ENCODE assay signal across 21 cellular contexts in genomic region chr14:90585106-90585505, GRCh38.
DNase-seq lines count a peak whose midpoint lies in the region; ATAC-seq and TF ChIP-seq lines count a peak whose summit lies in the region.
"Had no signal": no experiment of that assay in that cellular context is flagged by ENCODE, and none has a peak within 500 bp of the region (broad histone marks: within the 10 kb centered on the region; RNA-seq: fewer than 3 reads in every experiment).

No MANE protein-coding gene starts in this region.

- TF ChIP-seq POLR2A in gastrocnemius medialis (IDR thresholded peaks at IDR 0.05) (no peak), spleen (IDR thresholded peaks at IDR 0.05) (no peak)

- H3K9me2 ChIP-seq in GM23338 (ENCODE audit: insufficient read depth): no peaks in the 10 kb centered on the region

- H3K9me3 ChIP-seq in gastrocnemius medialis: no peaks in the 10 kb centered on the region
- no peaks in the 10 kb centered on the region for H3K9me3 ChIP-seq in spleen
- H3K9me3 ChIP-seq: A549, BE2C had no signal

- H4K20me1 ChIP-seq in GM23338 (replicated peaks; ENCODE audit: insufficient read depth): no peaks in the 10 kb centered on the region
- H4K20me1 ChIP-seq: BLaER1 treated with 17β-estradiol and CSF1 and Interleukin-3, amounts not matched to agents 10 nM and 100 nM had no signal

- intact Hi-C loops in gastrocnemius medialis (cut with DNase I; ENCODE audit: low total_unique reads) (loop anchor here (5.0 to 10.0 kb wide), 3 partner anchors 172 to 1398 kb away; no protein-coding TSS in a partner anchor), spleen (cut with DNase I; ENCODE audit: low total_unique reads) (no loop called here)

- H3K4me3 ChIP-seq in GM23338 (no peak overlapping the region), gastrocnemius medialis (no peak overlapping the region), spleen (no peak overlapping the region)
- H3K4me3 ChIP-seq: A549; BLaER1 treated with 17β-estradiol and CSF1 and Interleukin-3, amounts not matched to agents 10 nM and 100 nM had no signal

- no peak overlapping the region for H2AFZ ChIP-seq in GM23338

- H3K4me1 ChIP-seq in GM23338 (ENCODE audit: insufficient read depth) (no peaks in the 10 kb centered on the region), gastrocnemius medialis (peaks cover 26 to 35% of the 10 kb centered on the region in 2 donors), spleen (peaks cover 0 to 22% (median 7%) of the 10 kb centered on the region in 6 donors)
- H3K4me1 ChIP-seq: A549; BLaER1 treated with 17β-estradiol and CSF1 and Interleukin-3, amounts not matched to agents 10 nM and 100 nM had no signal

- H3K27me3 ChIP-seq in GM23338 (ENCODE audit: insufficient read depth) (no peaks in the 10 kb centered on the region), gastrocnemius medialis (no peaks in the 10 kb centered on the region), spleen (replicated peaks in 1 of 7) (no peaks in the 10 kb centered on the region)
- H3K27me3 ChIP-seq: BE2C; BLaER1 treated with 17β-estradiol and CSF1 and Interleukin-3, amounts not matched to agents 10 nM and 100 nM had no signal

- H3K27ac ChIP-seq in GM23338 (ENCODE audit: low read depth): no peak overlapping the region
- H3K27ac ChIP-seq in gastrocnemius medialis: peak overlapping the region in 3 of 4 donors; percentile 17 to 54 (median 35)
- no peak overlapping the region for H3K27ac ChIP-seq in spleen
- H3K27ac ChIP-seq: A549; BLaER1 treated with 17β-estradiol and CSF1 and Interleukin-3, amounts not matched to agents 10 nM and 100 nM had no signal

- ATAC-seq in GM23338 (peak; percentile 27; the same call in 2 of the 3 replicates), gastrocnemius medialis (no peak), GM18870 (IDR thresholded peaks at IDR 0.05; ENCODE audit: unreplicated experiment) (no peak)
- ATAC-seq: A549 had no signal

- no peak overlapping the region for H3K4me3 Mint-ChIP-seq in GM23338
- H3K4me3 Mint-ChIP-seq in chondrocyte (ENCODE audit: unreplicated experiment): no peak overlapping the region
- H3K4me3 Mint-ChIP-seq in nephron progenitor cell: no peak overlapping the region
- no peak overlapping the region for H3K4me3 Mint-ChIP-seq in immature natural killer cell
- H3K4me3 Mint-ChIP-seq: CD14-positive monocyte; CD4-positive, alpha-beta T cell; CD8-positive, alpha-beta memory T cell had no signal

- peaks cover 6% of the 10 kb centered on the region; the same call in 2 of the 3 replicates for H3K4me1 Mint-ChIP-seq in GM23338
- H3K4me1 Mint-ChIP-seq in chondrocyte (ENCODE audit: low read depth): no peaks in the 10 kb centered on the region
- peaks cover 26% of the 10 kb centered on the region for H3K4me1 Mint-ChIP-seq in nephron progenitor cell
- no peaks in the 10 kb centered on the region for H3K4me1 Mint-ChIP-seq in immature natural killer cell
- H3K4me1 Mint-ChIP-seq: CD14-positive monocyte; CD8-positive, alpha-beta memory T cell had no signal

- in situ Hi-C loops in gastrocnemius medialis (cut with MboI; ENCODE audit: low sequenced_read_pairs in 4 of 4): no loop called here

- H3K27ac Mint-ChIP-seq in GM23338: no peak overlapping the region
- H3K27ac Mint-ChIP-seq in chondrocyte (ENCODE audit: unreplicated experiment): no peak overlapping the region
- peak overlapping the region; percentile 24 for H3K27ac Mint-ChIP-seq in nephron progenitor cell
- no peak overlapping the region for H3K27ac Mint-ChIP-seq in immature natural killer cell
- H3K27ac Mint-ChIP-seq: CD4-positive, alpha-beta T cell had no signal

- no peaks in the 10 kb centered on the region for H3K36me3 ChIP-seq in GM23338 (ENCODE audit: insufficient read depth)
- no peaks in the 10 kb centered on the region for H3K36me3 ChIP-seq in gastrocnemius medialis
- H3K36me3 ChIP-seq in spleen: peaks cover 0 to 49% (median 3%) of the 10 kb centered on the region in 6 donors
- H3K36me3 ChIP-seq: BE2C had no signal

- no peaks in the 10 kb centered on the region for H3F3A ChIP-seq in GM23338 (replicated peaks; ENCODE audit: low read depth)

- H3K79me2 ChIP-seq in GM23338 (replicated peaks; ENCODE audit: insufficient read depth): no peaks in the 10 kb centered on the region

- no peaks in the 10 kb centered on the region for H3K36me3 Mint-ChIP-seq in GM23338 (ENCODE audit: low read depth)
- peaks cover 7% of the 10 kb centered on the region for H3K36me3 Mint-ChIP-seq in chondrocyte (ENCODE audit: low read depth)
- peaks cover 6% of the 10 kb centered on the region for H3K36me3 Mint-ChIP-seq in nephron progenitor cell (ENCODE audit: low read depth)
- no peaks in the 10 kb centered on the region for H3K36me3 Mint-ChIP-seq in immature natural killer cell

- DNase-seq in GM23338 (ENCODE audit: low spot score) (no peak), chondrocyte (ENCODE audit: low spot score) (peak; percentile 77), nephron progenitor cell (no peak), gastrocnemius medialis (no peak), spleen (no peak), immature natural killer cell (no peak)
- DNase-seq: 8988T; ACHN; AML-193; BE2C; CD4-positive, alpha-beta T cell; DMS 273 treated with DMSO at 0.1 percent for 48 hours; DMS79 treated with DMSO at 0.1 percent for 48 hours; GF-D8; H7; HCEC 1CT had no signal

- TF ChIP-seq CTCF in GM23338 (conservative IDR thresholded peaks at IDR 0.05; ENCODE audit: low read depth in 2 of 2) (no peak), chondrocyte (IDR thresholded peaks at IDR 0.05) (no peak), nephron progenitor cell (IDR thresholded peaks at IDR 0.05) (no peak), gastrocnemius medialis (IDR thresholded peaks at IDR 0.05 in 4 of 5, conservative IDR thresholded peaks at IDR 0.05 in 1 of 5) (no peak), spleen (IDR thresholded peaks at IDR 0.05 in 8 of 11, conservative IDR thresholded peaks at IDR 0.05 in 3 of 11) (no peak)

- 78 to 98% (median 88%) methylated on average over 5 to 8 of the region's 8 CpGs for WGBS in spleen, 5 donors

- H3K9me3 Mint-ChIP-seq in GM23338 (no peaks in the 10 kb centered on the region; the same call in 2 of the 3 replicates), chondrocyte (ENCODE audit: low read depth) (no peaks in the 10 kb centered on the region), nephron progenitor cell (no peaks in the 10 kb centered on the region), immature natural killer cell (no peaks in the 10 kb centered on the region)
- H3K9me3 Mint-ChIP-seq: CD14-positive monocyte; CD4-positive, alpha-beta T cell; CD8-positive, alpha-beta memory T cell had no signal

- H3K27me3 Mint-ChIP-seq in GM23338 (ENCODE audit: insufficient read depth, low read depth, poor library complexity) (peaks cover 2% of the 10 kb centered on the region), chondrocyte (ENCODE audit: low read depth) (no peaks in the 10 kb centered on the region), nephron progenitor cell (ENCODE audit: low read depth, poor library complexity) (peaks cover 3% of the 10 kb centered on the region), immature natural killer cell (ENCODE audit: low read depth in 3 of 3) (peaks cover 0 to 2% (median 0%) of the 10 kb centered on the region in 3 donors)
- H3K27me3 Mint-ChIP-seq: CD4-positive, alpha-beta T cell; CD8-positive, alpha-beta memory T cell had no signal

- no peak overlapping the region for H3K4me2 ChIP-seq in GM23338
- H3K4me2 ChIP-seq: A549; BLaER1 treated with 17β-estradiol and CSF1 and Interleukin-3, amounts not matched to agents 10 nM and 100 nM had no signal

TF ChIP-seq in GM23338, 12 proteins besides CTCF, POLR2A, EP300 and RAD21 (continues in another document):
- no peak for TF ChIP-seq NANOG (IDR thresholded peaks at IDR 0.05; ENCODE audit: borderline replicate concordance)
- no peak for TF ChIP-seq ZNF114 (CRISPR knock-in tag; IDR thresholded peaks at IDR 0.05)
- TF ChIP-seq JUNB (IDR thresholded peaks at IDR 0.05; ENCODE audit: unreplicated experiment): no peak
- TF ChIP-seq POLR2AphosphoS5 (IDR thresholded peaks at IDR 0.05; ENCODE audit: low read depth): no peak
- no peak for TF ChIP-seq ZNF331 (CRISPR knock-in tag; IDR thresholded peaks at IDR 0.05; ENCODE audit: low read depth)
- no peak for TF ChIP-seq EZH2phosphoT487 (IDR thresholded peaks at IDR 0.05; ENCODE audit: unreplicated experiment)

Comparison
In these comparisons a context has a peak if more than half of its experiments do, and no peak if none do; other contexts are left out.
1. H3K27ac ChIP-seq: peak in gastrocnemius medialis (3 of 4); none in GM23338 (single experiment) and spleen (0 of 8).